12 cellular contexts compared by ENCODE assay signal in the genomic region with DNA sequence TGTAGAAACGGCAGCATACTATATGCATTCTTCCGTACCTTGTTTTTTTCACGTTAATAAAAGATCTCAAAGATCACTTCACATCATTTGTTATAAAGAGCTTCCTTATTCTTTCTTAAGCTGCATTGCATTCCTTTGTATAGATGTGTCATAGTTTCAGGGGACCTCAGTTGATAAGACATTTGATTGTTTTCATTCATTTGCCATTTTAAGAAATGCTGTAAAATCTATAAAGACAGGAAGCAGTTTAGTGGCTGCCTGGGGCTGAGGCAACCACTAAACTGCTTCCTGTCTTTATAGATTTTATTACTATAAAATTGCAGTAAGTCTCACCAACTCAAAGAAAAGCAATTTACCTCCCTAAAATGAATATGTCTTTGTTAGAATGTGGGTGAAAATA. TPM values are rescaled to one million over a fixed set of nuclear protein-coding genes. Genes with fewer than 3 reads are reported as not detected.
DNase-seq lines count a peak whose midpoint lies in the region; ATAC-seq and TF ChIP-seq lines count a peak whose summit lies in the region.
"Had no signal": no experiment of that assay in that cellular context is flagged by ENCODE, and none has a peak within 500 bp of the region (broad histone marks: within the 10 kb centered on the region; RNA-seq: fewer than 3 reads in every experiment).

No MANE protein-coding gene starts in this region.

- H3K27ac ChIP-seq in CD8-positive, alpha-beta T cell (ENCODE audit: low read depth, low read length) = no peak overlapping the region

- H3K27me3 Mint-ChIP-seq in CD8-positive, alpha-beta T cell (ENCODE audit: low read depth) = no peaks in the 10 kb centered on the region
- H3K27me3 Mint-ChIP-seq in WTC11 (ENCODE audit: low read depth) (no peaks in the 10 kb centered on the region), immature natural killer cell (ENCODE audit: low read depth in 3 of 3) (no peaks in the 10 kb centered on the region)

- no peak for DNase-seq in CD8-positive, alpha-beta T cell
- peak; percentile 42 for DNase-seq in KBM-7
- DNase-seq in WTC11 (ENCODE audit: low spot score) = no peak
- no peak for DNase-seq in immature natural killer cell
- no peak for DNase-seq in NCI-H1048 (lab: John Stamatoyannopoulos, UW)
- DNase-seq: cerebellar nuclear complex, islet precursor cell, NCI-H1930 had no signal

- POLR2A ChIA-PET in CD8-positive, alpha-beta T cell (lab: Charles Lee) = no interaction called here
- POLR2A ChIA-PET in WTC11 (lab: Charles Lee) = no interaction called here

- H3K36me3 Mint-ChIP-seq in CD8-positive, alpha-beta T cell = peaks cover 54% of the 10 kb centered on the region
- peaks cover 44% of the 10 kb centered on the region for H3K36me3 Mint-ChIP-seq in WTC11
- H3K36me3 Mint-ChIP-seq in immature natural killer cell = peaks cover 10 to 25% (median 25%) of the 10 kb centered on the region in 3 donors

- H3K36me3 ChIP-seq in CD8-positive, alpha-beta T cell (ENCODE audit: insufficient read depth, low read length) = no peaks in the 10 kb centered on the region

- CTCF ChIA-PET in CD8-positive, alpha-beta T cell (lab: Charles Lee) = interaction anchor here (1.2 to 1.4 kb wide), 2 partner anchors 59 to 103 kb away, joined by 3 to 4 read pairs; a partner anchor contains a TSS
- CTCF ChIA-PET in WTC11 (lab: Charles Lee) = interaction anchor here (1.0 kb wide), 1 partner anchor 78 kb away, joined by 4 read pairs; no protein-coding TSS in a partner anchor

- ATAC-seq in CD8-positive, alpha-beta T cell = peak; percentile 80
- ATAC-seq in WTC11 (no peak), GM18861 (IDR thresholded peaks at IDR 0.05; ENCODE audit: unreplicated experiment) (no peak), GM21786 (IDR thresholded peaks at IDR 0.05; ENCODE audit: unreplicated experiment) (no peak), GM21390 (IDR thresholded peaks at IDR 0.05; ENCODE audit: unreplicated experiment) (no peak)

- peaks cover 40% of the 10 kb centered on the region for H3K4me1 ChIP-seq in CD8-positive, alpha-beta T cell (ENCODE audit: insufficient read depth, low read length)

- in situ Hi-C loops in KBM-7 (cut with MboI; ENCODE audit: low pct_unique_long_range_greater_than_20kb, low sequenced_read_pairs) = no loop called here

- no peaks in the 10 kb centered on the region for H3K27me3 ChIP-seq in CD8-positive, alpha-beta T cell (ENCODE audit: insufficient read depth, low read length)

- H3K4me1 Mint-ChIP-seq in CD8-positive, alpha-beta T cell (ENCODE audit: low read depth) = peaks cover 54% of the 10 kb centered on the region
- H3K4me1 Mint-ChIP-seq in WTC11 = no peaks in the 10 kb centered on the region
- peaks cover 50 to 74% of the 10 kb centered on the region in 2 donors for H3K4me1 Mint-ChIP-seq in immature natural killer cell
- H3K4me1 Mint-ChIP-seq: nephron had no signal

- intact Hi-C loops in CD8-positive, alpha-beta T cell (cut with DNase I, micrococcal nuclease) = loop anchor here (2.0 to 10.0 kb wide), 3 partner anchors 58 to 105 kb away; a partner anchor contains a TSS

- peak overlapping the region; percentile 68 for H3K4me3 Mint-ChIP-seq in CD8-positive, alpha-beta T cell
- H3K4me3 Mint-ChIP-seq in WTC11 (no peak overlapping the region), immature natural killer cell (peak overlapping the region; percentile 46 to 78 (median 73))
- H3K4me3 Mint-ChIP-seq: nephron had no signal

- no peak overlapping the region for H3K4me3 ChIP-seq in CD8-positive, alpha-beta T cell (ENCODE audit: low read depth, low read length)

- no peaks in the 10 kb centered on the region for H3K9me3 ChIP-seq in CD8-positive, alpha-beta T cell (ENCODE audit: low read length)

- peak overlapping the region; percentile 86 for H3K27ac Mint-ChIP-seq in CD8-positive, alpha-beta T cell
- H3K27ac Mint-ChIP-seq in WTC11 (0 out of 2 replicates have a peak overlapping the region, but pooled peaks have one; percentile 60), immature natural killer cell (peak overlapping the region; percentile 71 to 90 (median 82))

- no peak for TF ChIP-seq CTCF in CD8-positive, alpha-beta T cell (IDR thresholded peaks at IDR 0.05)
- TF ChIP-seq CTCF in WTC11 (IDR thresholded peaks at IDR 0.05) = no peak

- H3K9me3 Mint-ChIP-seq in CD8-positive, alpha-beta T cell = no peaks in the 10 kb centered on the region
- no peaks in the 10 kb centered on the region for H3K9me3 Mint-ChIP-seq in WTC11
- no peaks in the 10 kb centered on the region for H3K9me3 Mint-ChIP-seq in immature natural killer cell
- H3K9me3 Mint-ChIP-seq: nephron had no signal

TF ChIP-seq in WTC11, 78 proteins besides CTCF, POLR2A, EP300 and RAD21:
- TF ChIP-seq ZNF396 (CRISPR knock-in tag; IDR thresholded peaks at IDR 0.05; ENCODE audit: borderline replicate concordance) = no peak
- no peak for TF ChIP-seq SMAD3 (CRISPR knock-in tag; IDR thresholded peaks at IDR 0.05; ENCODE audit: borderline replicate concordance)
- no peak for TF ChIP-seq SP1 (CRISPR knock-in tag; conservative IDR thresholded peaks at IDR 0.05)
- TF ChIP-seq ELF4 (CRISPR knock-in tag; IDR thresholded peaks at IDR 0.05; ENCODE audit: low read depth) = no peak
- no peak for TF ChIP-seq ZNF121 (CRISPR knock-in tag; IDR thresholded peaks at IDR 0.05)
- TF ChIP-seq RELA (CRISPR knock-in tag; IDR thresholded peaks at IDR 0.05; ENCODE audit: borderline replicate concordance) = no peak
- TF ChIP-seq ATF1 (CRISPR knock-in tag; IDR thresholded peaks at IDR 0.05) = no peak
- no peak for TF ChIP-seq ZNF416 (CRISPR knock-in tag; IDR thresholded peaks at IDR 0.05)
- no peak for TF ChIP-seq NR3C1 (CRISPR knock-in tag; conservative IDR thresholded peaks at IDR 0.05; ENCODE audit: low read depth)
- TF ChIP-seq TCF7 (CRISPR knock-in tag; IDR thresholded peaks at IDR 0.05; ENCODE audit: low read depth) = no peak
- TF ChIP-seq, protein P1, sequence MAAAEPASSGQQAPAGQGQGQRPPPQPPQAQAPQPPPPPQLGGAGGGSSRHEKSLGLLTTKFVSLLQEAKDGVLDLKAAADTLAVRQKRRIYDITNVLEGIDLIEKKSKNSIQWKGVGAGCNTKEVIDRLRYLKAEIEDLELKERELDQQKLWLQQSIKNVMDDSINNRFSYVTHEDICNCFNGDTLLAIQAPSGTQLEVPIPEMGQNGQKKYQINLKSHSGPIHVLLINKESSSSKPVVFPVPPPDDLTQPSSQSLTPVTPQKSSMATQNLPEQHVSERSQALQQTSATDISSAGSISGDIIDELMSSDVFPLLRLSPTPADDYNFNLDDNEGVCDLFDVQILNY (CRISPR knock-in tag; IDR thresholded peaks at IDR 0.05) = no peak
- TF ChIP-seq JAZF1 (CRISPR knock-in tag; IDR thresholded peaks at IDR 0.05) = no peak
- TF ChIP-seq, protein P2, sequence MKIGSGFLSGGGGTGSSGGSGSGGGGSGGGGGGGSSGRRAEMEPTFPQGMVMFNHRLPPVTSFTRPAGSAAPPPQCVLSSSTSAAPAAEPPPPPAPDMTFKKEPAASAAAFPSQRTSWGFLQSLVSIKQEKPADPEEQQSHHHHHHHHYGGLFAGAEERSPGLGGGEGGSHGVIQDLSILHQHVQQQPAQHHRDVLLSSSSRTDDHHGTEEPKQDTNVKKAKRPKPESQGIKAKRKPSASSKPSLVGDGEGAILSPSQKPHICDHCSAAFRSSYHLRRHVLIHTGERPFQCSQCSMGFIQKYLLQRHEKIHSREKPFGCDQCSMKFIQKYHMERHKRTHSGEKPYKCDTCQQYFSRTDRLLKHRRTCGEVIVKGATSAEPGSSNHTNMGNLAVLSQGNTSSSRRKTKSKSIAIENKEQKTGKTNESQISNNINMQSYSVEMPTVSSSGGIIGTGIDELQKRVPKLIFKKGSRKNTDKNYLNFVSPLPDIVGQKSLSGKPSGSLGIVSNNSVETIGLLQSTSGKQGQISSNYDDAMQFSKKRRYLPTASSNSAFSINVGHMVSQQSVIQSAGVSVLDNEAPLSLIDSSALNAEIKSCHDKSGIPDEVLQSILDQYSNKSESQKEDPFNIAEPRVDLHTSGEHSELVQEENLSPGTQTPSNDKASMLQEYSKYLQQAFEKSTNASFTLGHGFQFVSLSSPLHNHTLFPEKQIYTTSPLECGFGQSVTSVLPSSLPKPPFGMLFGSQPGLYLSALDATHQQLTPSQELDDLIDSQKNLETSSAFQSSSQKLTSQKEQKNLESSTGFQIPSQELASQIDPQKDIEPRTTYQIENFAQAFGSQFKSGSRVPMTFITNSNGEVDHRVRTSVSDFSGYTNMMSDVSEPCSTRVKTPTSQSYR (CRISPR knock-in tag; IDR thresholded peaks at IDR 0.05) = no peak
- TF ChIP-seq EMX1 (CRISPR knock-in tag; IDR thresholded peaks at IDR 0.05) = no peak
- TF ChIP-seq, protein P3, sequence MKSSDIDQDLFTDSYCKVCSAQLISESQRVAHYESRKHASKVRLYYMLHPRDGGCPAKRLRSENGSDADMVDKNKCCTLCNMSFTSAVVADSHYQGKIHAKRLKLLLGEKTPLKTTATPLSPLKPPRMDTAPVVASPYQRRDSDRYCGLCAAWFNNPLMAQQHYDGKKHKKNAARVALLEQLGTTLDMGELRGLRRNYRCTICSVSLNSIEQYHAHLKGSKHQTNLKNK (CRISPR knock-in tag; IDR thresholded peaks at IDR 0.05) = no peak

RNA-seq across cellular contexts. Expression of a gene that starts 59.4 kb away (rescaled TPM):
- 10 to 100 TPM; 81.0 to 81.1 TPM for total RNA-seq in CD8-positive, alpha-beta T cell
- total RNA-seq in WTC11 (2021) = 64.7 to 69.7 TPM (median 65.1 TPM) in 3 replicates
- polyA plus RNA-seq in immature natural killer cell = 10 to 100 TPM; 23.8 to 67.7 (median 61.3) TPM
